22 cellular contexts compared by ENCODE assay signal in genomic region chr6:13987400-13987865, GRCh38.
"Had no signal": no experiment of that assay in that cellular context is flagged by ENCODE, and none has a peak within 500 bp of the region (broad histone marks: within the 10 kb centered on the region; RNA-seq: fewer than 3 reads in every experiment).

No MANE protein-coding gene starts in this region.

- H3K4me1 ChIP-seq: gastrocnemius medialis, lower lobe of right lung, psoas muscle, sigmoid colon, stomach, tibial artery had no signal

- H3K9me3 Mint-ChIP-seq: effector memory CD8-positive, alpha-beta T cell; naive thymus-derived CD8-positive, alpha-beta T cell; nephron progenitor cell; stimulated activated effector memory CD8-positive, alpha-beta T cell treated with anti-CD3 and anti-CD28 coated beads, Interleukin-12 subunit alpha, Interleukin-12 subunit beta, amount 100 ng/mL, for 72 hours; type B pancreatic cell had no signal

- H3K27me3 ChIP-seq: ovary had no signal

- ATAC-seq: effector memory CD8-positive, alpha-beta T cell; gastrocnemius medialis; left ventricle myocardium superior; lower lobe of right lung; naive thymus-derived CD8-positive, alpha-beta T cell; psoas muscle; right cardiac atrium; stimulated activated effector memory CD8-positive, alpha-beta T cell treated with anti-CD3 and anti-CD28 coated beads, Interleukin-12 subunit alpha, Interleukin-12 subunit beta, amount 100 ng/mL, for 72 hours had no signal

- FAIRE-seq: endometrium, keratinocyte had no signal

- DNase-seq: effector memory CD8-positive, alpha-beta T cell; gastrocnemius medialis; head of caudate nucleus; left ventricle myocardium superior; lower lobe of right lung; naive thymus-derived CD8-positive, alpha-beta T cell; nephron progenitor cell; occipital lobe; ovary; posterior cingulate gyrus; psoas muscle; right cardiac atrium; sigmoid colon; stimulated activated CD4-positive, alpha-beta T cell treated with anti-CD3 and anti-CD28 coated beads, Interleukin-2, amount 100 ng/mL, for 24 hours; stimulated activated CD4-positive, alpha-beta T cell treated with anti-CD3 and anti-CD28 coated beads, Interleukin-4, amount 100 ng/mL, for 24 hours; stimulated activated naive CD4-positive, alpha-beta T cell treated with Interleukin-2 at 50 U/mL for 16 hours; stomach; tibial artery had no signal

- H3K36me3 ChIP-seq: gastrocnemius medialis, lower lobe of right lung, ovary, sigmoid colon, stomach, tibial artery had no signal

- H3K9me3 ChIP-seq: gastrocnemius medialis, lower lobe of right lung, ovary, psoas muscle, sigmoid colon, stomach, tibial artery had no signal

- H3K4me1 Mint-ChIP-seq: naive thymus-derived CD8-positive, alpha-beta T cell; nephron progenitor cell; stimulated activated effector memory CD8-positive, alpha-beta T cell treated with anti-CD3 and anti-CD28 coated beads, Interleukin-12 subunit alpha, Interleukin-12 subunit beta, amount 100 ng/mL, for 72 hours had no signal

- H3K27ac Mint-ChIP-seq: effector memory CD8-positive, alpha-beta T cell; naive thymus-derived CD8-positive, alpha-beta T cell; nephron progenitor cell; stimulated activated effector memory CD8-positive, alpha-beta T cell treated with anti-CD3 and anti-CD28 coated beads, Interleukin-12 subunit alpha, Interleukin-12 subunit beta, amount 100 ng/mL, for 72 hours; type B pancreatic cell had no signal

- H3K27ac ChIP-seq: gastrocnemius medialis, lower lobe of right lung, ovary, psoas muscle, sigmoid colon, stomach, tibial artery had no signal

- H3K36me3 Mint-ChIP-seq: naive thymus-derived CD8-positive, alpha-beta T cell; stimulated activated effector memory CD8-positive, alpha-beta T cell treated with anti-CD3 and anti-CD28 coated beads, Interleukin-12 subunit alpha, Interleukin-12 subunit beta, amount 100 ng/mL, for 72 hours; type B pancreatic cell had no signal

- H3K4me3 ChIP-seq: gastrocnemius medialis, lower lobe of right lung, ovary, psoas muscle, sigmoid colon, stomach, tibial artery had no signal

- H3K4me3 Mint-ChIP-seq: effector memory CD8-positive, alpha-beta T cell; naive thymus-derived CD8-positive, alpha-beta T cell; nephron progenitor cell; stimulated activated effector memory CD8-positive, alpha-beta T cell treated with anti-CD3 and anti-CD28 coated beads, Interleukin-12 subunit alpha, Interleukin-12 subunit beta, amount 100 ng/mL, for 72 hours; type B pancreatic cell had no signal
